In the genomic region with DNA sequence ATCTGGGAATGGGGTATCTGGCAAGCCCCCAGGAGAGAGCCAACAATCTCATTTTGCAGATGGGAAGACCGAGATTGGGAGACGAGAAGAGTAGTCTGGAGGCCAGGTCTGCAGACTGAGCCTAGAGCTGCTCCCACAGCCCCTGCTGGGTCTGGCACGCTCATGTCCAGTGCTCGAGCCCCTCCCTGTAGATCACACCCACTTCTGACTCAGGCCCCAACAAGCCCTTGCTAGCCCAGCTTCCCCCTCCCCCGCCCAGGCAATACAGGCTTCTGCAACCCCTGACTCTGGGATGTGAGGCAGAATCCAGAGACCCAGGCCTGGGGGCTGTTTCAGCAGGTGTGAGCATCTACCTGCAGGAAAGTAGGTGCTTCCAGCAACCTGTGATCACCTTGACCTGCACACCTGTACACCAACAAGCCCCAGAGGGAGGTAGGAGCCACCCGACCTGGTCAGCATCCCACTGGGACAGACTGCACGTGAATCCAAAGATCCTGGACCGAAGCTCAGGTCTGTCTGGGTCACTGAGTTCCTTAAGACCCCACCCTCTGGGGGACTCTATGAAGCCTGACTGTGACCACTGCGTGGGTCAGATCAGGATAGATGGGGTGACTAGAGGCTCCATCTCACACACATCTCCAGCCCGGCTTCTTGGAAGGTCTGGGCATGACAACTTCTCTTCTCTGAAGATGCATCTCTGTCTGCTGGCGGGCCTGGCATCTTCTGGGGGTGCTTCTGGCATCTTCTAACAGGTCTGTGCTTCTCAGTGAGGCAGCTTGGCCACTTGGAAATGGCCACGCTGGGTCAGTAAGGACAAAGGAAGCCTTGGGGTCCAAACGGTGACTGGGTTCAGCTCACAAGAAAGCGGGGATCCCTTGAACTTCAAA, we compare ENCODE assay signal across 16 cellular contexts. TPM values are rescaled to one million over a fixed set of nuclear protein-coding genes. Genes with fewer than 3 reads are reported as not detected.
DNase-seq lines count a peak whose midpoint lies in the region; TF ChIP-seq lines count a peak whose summit lies in the region.
"Had no signal": no experiment of that assay in that cellular context is flagged by ENCODE, and none has a peak within 500 bp of the region (broad histone marks: within the 10 kb centered on the region; RNA-seq: fewer than 3 reads in every experiment).

No MANE protein-coding gene starts in this region.

- H3K4me3 ChIP-seq in cardiac fibroblast (replicated peaks in 1 of 2; ENCODE audit: low read depth in 2 of 2, low read length in 2 of 2) = no peak overlapping the region
- H3K4me3 ChIP-seq: colonic mucosa had no signal

- no peak for TF ChIP-seq CTCF in cardiac fibroblast (IDR thresholded peaks at IDR 0.05; ENCODE audit: low read depth, low read length)

- DNase-seq in EL (peak; percentile 66), LHCN-M2 (ENCODE audit: low read depth) (peak; percentile 45), cardiac fibroblast (ENCODE audit: low read depth in 2 of 2) (peak; percentile 24 to 47), myocyte (ENCODE audit: low read depth) (peak; percentile 44), hippocampal formation (lab: John Stamatoyannopoulos, UW) (no peak), HuH-7 (ENCODE audit: low spot score) (no peak), T1000 (lab: John Stamatoyannopoulos, UW) (no peak), kidney glomerular epithelial cell (lab: John Stamatoyannopoulos, UW) (no peak)
- DNase-seq: activated CD8-positive, alpha-beta memory T cell treated with anti-CD3 and anti-CD28 coated beads, Interleukin-2, amount 10 ng/mL, durations not matched to agents 7 days and 5 days; activated naive CD4-positive, alpha-beta T cell treated with anti-CD3 and anti-CD28 coated beads for 36 hours; colonic mucosa; NCI-H774; SHP77 had no signal

RNA-seq across cellular contexts. Expression of a gene that starts 29.3 kb away (rescaled TPM):
- total RNA-seq in LHCN-M2 (2014; rRNA removed) = not detected in 2 replicates
- polyA plus RNA-seq in LHCN-M2 (2012) = 0.12 TPM
- total RNA-seq in myocyte = not detected in 2 replicates
- polyA plus RNA-seq in myocyte (2012) = 0.03 TPM
- total RNA-seq: activated CD8-positive, alpha-beta memory T cell treated with anti-CD3 and anti-CD28 coated beads, Interleukin-2, amount 10 ng/mL, durations not matched to agents 7 days and 5 days; activated naive CD4-positive, alpha-beta T cell treated with anti-CD3 and anti-CD28 coated beads for 36 hours; colonic mucosa; naive thymus-derived CD8-positive, alpha-beta T cell had no signal
- polyA plus RNA-seq: CD14-positive monocyte; keratinocyte; naive thymus-derived CD8-positive, alpha-beta T cell had no signal

Comparison
In these comparisons a context has a peak if more than half of its experiments do, and no peak if none do; other contexts are left out.
1. DNase-seq: peak in EL (single experiment), LHCN-M2 (single experiment), cardiac fibroblast (2 of 2) and myocyte (single experiment); none in hippocampal formation (0 of 2), HuH-7 (single experiment), T1000 (single experiment) and kidney glomerular epithelial cell (single experiment).